In genomic region chr6:88301888-88302768, GRCh38 we compare ENCODE assay signal across 1 cellular context.
A peak's percentile ranks its signal among the peaks of the same experiment; 100 is the strongest.
TF ChIP-seq lines count a peak whose summit lies in the region.

No MANE protein-coding gene starts in this region.

TF ChIP-seq in liver, 16 proteins besides CTCF, POLR2A, EP300 and RAD21 (continued from another document):
- TF ChIP-seq ATF3 (IDR thresholded peaks at IDR 0.05) (peak; percentile 16), GABPA (IDR thresholded peaks at IDR 0.05 in 1 of 2, conservative IDR thresholded peaks at IDR 0.05 in 1 of 2) (no peak), FOXA2 (IDR thresholded peaks at IDR 0.05) (peak; percentile 47)
